Comparison of ENCODE assay signal across 25 cellular contexts in genomic region chr14:95242870-95243269, GRCh38.
"Had no signal": no experiment of that assay in that cellular context is flagged by ENCODE, and none has a peak within 500 bp of the region (broad histone marks: within the 10 kb centered on the region; RNA-seq: fewer than 3 reads in every experiment).

No MANE protein-coding gene starts in this region.

- H3K9me3 ChIP-seq: heart left ventricle, left ventricle myocardium inferior, ovary, prostate gland, right lobe of liver, tibial nerve, uterus had no signal

- H3K27me3 Mint-ChIP-seq: memory B cell; stimulated activated memory B cell treated with anti-CD40 and anti-IgM and Interleukin-4, amounts not matched to agents 10 μg/mL and 1 μg/mL and 100 μg/mL, for 72 hours had no signal

- H3K27ac ChIP-seq: heart left ventricle, left ventricle myocardium inferior, ovary, prostate gland, right lobe of liver, tibial nerve, uterus had no signal

- H3K4me2 ChIP-seq: smooth muscle cell had no signal

- H3K36me3 ChIP-seq: heart left ventricle, left ventricle myocardium inferior, ovary, prostate gland, right lobe of liver, tibial nerve, uterus had no signal

- ATAC-seq: heart left ventricle; left colon; naive thymus-derived CD8-positive, alpha-beta T cell; right lobe of liver; stimulated activated memory B cell treated with anti-CD40 and anti-IgM and Interleukin-4, amounts not matched to agents 10 μg/mL and 1 μg/mL and 100 μg/mL, for 72 hours; stimulated activated naive CD8-positive, alpha-beta T cell treated with anti-CD3 and anti-CD28 coated beads, Interleukin-15, amount 100 ng/mL, for 72 hours had no signal

- H3K27me3 ChIP-seq: heart left ventricle, ovary, right lobe of liver, tibial nerve, uterus had no signal

- FAIRE-seq: islet of Langerhans, kidney had no signal

- H3K4me1 Mint-ChIP-seq: immature natural killer cell had no signal

- H3K27ac Mint-ChIP-seq: immature natural killer cell; memory B cell; naive thymus-derived CD8-positive, alpha-beta T cell; stimulated activated memory B cell treated with anti-CD40 and anti-IgM and Interleukin-4, amounts not matched to agents 10 μg/mL and 1 μg/mL and 100 μg/mL, for 72 hours; stimulated activated naive CD8-positive, alpha-beta T cell treated with anti-CD3 and anti-CD28 coated beads, Interleukin-15, amount 100 ng/mL, for 72 hours; type B pancreatic cell had no signal

- H3K36me3 Mint-ChIP-seq: immature natural killer cell had no signal

- H3K9me3 Mint-ChIP-seq: immature natural killer cell had no signal

- DNase-seq: heart left ventricle; hypothalamus; immature natural killer cell; kidney; left ventricle myocardium inferior; naive thymus-derived CD8-positive, alpha-beta T cell; ovary; right lobe of liver; stimulated activated CD4-positive, alpha-beta T cell treated with anti-CD3 and anti-CD28 coated beads, Interleukin-1b, Interleukin-23, amount 100 ng/mL, for 48 hours; stimulated activated CD4-positive, alpha-beta T cell treated with anti-CD3 and anti-CD28 coated beads, Interleukin-2, amount 100 ng/mL, for 48 hours; stimulated activated CD4-positive, alpha-beta T cell treated with anti-CD3 and anti-CD28 coated beads, Interleukin-4, amount 100 ng/mL, for 4 hours; stimulated activated CD8-positive, alpha-beta memory T cell treated with anti-CD3 and anti-CD28 coated beads, Interleukin-4, amount 100 ng/mL, for 48 hours; stimulated activated naive CD4-positive, alpha-beta T cell treated with Interleukin-2 at 50 U/mL for 16 hours; stimulated activated naive CD8-positive, alpha-beta T cell treated with anti-CD3 and anti-CD28 coated beads, Interleukin-15, amount 100 ng/mL, for 72 hours; substantia nigra; uterus had no signal

- H3K4me3 Mint-ChIP-seq: immature natural killer cell; memory B cell; naive thymus-derived CD8-positive, alpha-beta T cell; stimulated activated memory B cell treated with anti-CD40 and anti-IgM and Interleukin-4, amounts not matched to agents 10 μg/mL and 1 μg/mL and 100 μg/mL, for 72 hours; stimulated activated naive CD8-positive, alpha-beta T cell treated with anti-CD3 and anti-CD28 coated beads, Interleukin-15, amount 100 ng/mL, for 72 hours; type B pancreatic cell had no signal

- H3K4me1 ChIP-seq: prostate gland, uterus had no signal

- H3K4me3 ChIP-seq: heart left ventricle, left ventricle myocardium inferior, lung, ovary, prostate gland, right lobe of liver, smooth muscle cell, tibial nerve, uterus had no signal
